13 cellular contexts compared by ENCODE assay signal in the genomic region with DNA sequence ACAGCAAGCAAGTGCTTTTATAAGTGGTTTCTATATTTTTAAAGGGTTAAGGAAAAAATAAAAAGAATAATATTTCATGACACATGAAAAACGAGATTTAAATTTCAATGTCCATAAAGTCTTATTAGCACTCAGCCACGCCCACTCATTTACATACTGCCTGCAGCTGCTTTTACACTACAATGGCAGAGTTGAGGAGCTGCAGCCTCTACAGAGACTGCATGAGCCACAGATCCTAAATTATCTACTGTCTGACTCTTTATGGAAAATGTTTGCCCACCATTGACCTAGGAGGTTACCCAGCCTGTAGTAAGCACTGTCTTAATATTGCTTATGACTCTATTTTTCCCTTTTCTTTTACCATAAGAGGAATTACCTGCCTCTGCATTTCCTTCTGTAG.
"Had no signal": no experiment of that assay in that cellular context is flagged by ENCODE, and none has a peak within 500 bp of the region (broad histone marks: within the 10 kb centered on the region; RNA-seq: fewer than 3 reads in every experiment).

No MANE protein-coding gene starts in this region.

- ATAC-seq: activated CD8-positive, alpha-beta memory T cell treated with anti-CD3 and anti-CD28 coated beads, Interleukin-2, amount 10 ng/mL, durations not matched to agents 7 days and 5 days; activated T-cell treated with anti-CD3 and anti-CD28 coated beads, Interleukin-2, amount 50 U/mL, for 4 hours; foreskin keratinocyte had no signal

- H3K36me3 Mint-ChIP-seq: activated CD8-positive, alpha-beta memory T cell treated with anti-CD3 and anti-CD28 coated beads, Interleukin-2, amount 10 ng/mL, durations not matched to agents 7 days and 5 days; activated naive CD8-positive, alpha-beta T cell treated with anti-CD3 and anti-CD28 coated beads for 36 hours had no signal

- H3K4me3 Mint-ChIP-seq: activated CD8-positive, alpha-beta memory T cell treated with anti-CD3 and anti-CD28 coated beads, Interleukin-2, amount 10 ng/mL, durations not matched to agents 7 days and 5 days; activated naive CD8-positive, alpha-beta T cell treated with anti-CD3 and anti-CD28 coated beads for 36 hours; activated T-cell treated with anti-CD3 and anti-CD28 coated beads, Interleukin-2, amount 50 U/mL, for 4 hours had no signal

- H3K4me1 ChIP-seq: colonic mucosa, foreskin keratinocyte, parathyroid adenoma had no signal

- H3K4me1 Mint-ChIP-seq: activated CD8-positive, alpha-beta memory T cell treated with anti-CD3 and anti-CD28 coated beads, Interleukin-2, amount 10 ng/mL, durations not matched to agents 7 days and 5 days; activated naive CD8-positive, alpha-beta T cell treated with anti-CD3 and anti-CD28 coated beads for 36 hours had no signal

- H3K9me3 ChIP-seq: colonic mucosa had no signal

- H3K27ac Mint-ChIP-seq: activated CD8-positive, alpha-beta memory T cell treated with anti-CD3 and anti-CD28 coated beads, Interleukin-2, amount 10 ng/mL, durations not matched to agents 7 days and 5 days; activated naive CD8-positive, alpha-beta T cell treated with anti-CD3 and anti-CD28 coated beads for 36 hours had no signal

- FAIRE-seq: bronchial epithelial cell, endothelial cell of umbilical vein, small intestine had no signal

- H3K9ac ChIP-seq: parathyroid adenoma had no signal

- H2AFZ ChIP-seq: parathyroid adenoma had no signal

- H3K4me3 ChIP-seq: colonic mucosa had no signal

- H3K36me3 ChIP-seq: colonic mucosa had no signal

- H3K27me3 Mint-ChIP-seq: activated CD8-positive, alpha-beta memory T cell treated with anti-CD3 and anti-CD28 coated beads, Interleukin-2, amount 10 ng/mL, durations not matched to agents 7 days and 5 days had no signal

- H3K27me3 ChIP-seq: colonic mucosa, foreskin keratinocyte had no signal

- H3K27ac ChIP-seq: colonic mucosa, foreskin keratinocyte, parathyroid adenoma had no signal

- H3K79me2 ChIP-seq: parathyroid adenoma had no signal

- DNase-seq: activated CD4-positive, alpha-beta T cell treated with anti-CD3 and anti-CD28 coated beads for 1 hour; activated CD4-positive, alpha-beta T cell treated with anti-CD3 and anti-CD28 coated beads, Interleukin-2, amount 50 U/mL, for 48 hours; activated CD8-positive, alpha-beta memory T cell treated with anti-CD3 and anti-CD28 coated beads, Interleukin-2, amount 10 ng/mL, durations not matched to agents 7 days and 5 days; activated gamma-delta T cell; activated naive CD8-positive, alpha-beta T cell treated with anti-CD3 and anti-CD28 coated beads for 36 hours; activated T-cell treated with anti-CD3 and anti-CD28 coated beads, Interleukin-2, amount 50 U/mL, for 4 hours; colonic mucosa; foreskin keratinocyte; head of caudate nucleus; small intestine had no signal
